20 cellular contexts compared by ENCODE assay signal in the genomic region with DNA sequence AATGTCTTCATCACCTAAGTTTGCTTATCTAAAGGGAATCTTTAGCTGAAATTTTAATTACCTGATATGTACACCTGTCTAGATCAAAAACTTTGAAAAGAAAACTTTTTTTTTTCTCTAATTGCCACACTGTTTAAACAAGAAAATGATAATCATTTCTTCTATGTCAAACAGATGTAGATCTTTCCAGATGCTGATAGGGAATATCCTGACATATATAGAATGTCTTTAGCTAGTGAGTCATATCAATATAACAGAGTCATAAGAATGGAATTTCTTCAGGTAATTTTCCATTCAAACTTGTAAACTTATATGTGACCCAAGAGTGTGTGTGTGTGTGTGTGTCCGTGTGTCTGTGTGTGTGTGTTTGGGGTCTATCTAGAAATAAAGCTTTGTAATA.
"Had no signal": no experiment of that assay in that cellular context is flagged by ENCODE, and none has a peak within 500 bp of the region (broad histone marks: within the 10 kb centered on the region; RNA-seq: fewer than 3 reads in every experiment).

No MANE protein-coding gene starts in this region.

- H3K27ac ChIP-seq: colonic mucosa, heart left ventricle, neutrophil, psoas muscle, sigmoid colon, skin epidermis, thoracic aorta, transverse colon had no signal

- H3K36me3 ChIP-seq: colonic mucosa, heart left ventricle, neutrophil, sigmoid colon, thoracic aorta, transverse colon had no signal

- H3K4me3 ChIP-seq: colonic mucosa, heart left ventricle, mucosa of descending colon, psoas muscle, sigmoid colon, skin epidermis, thoracic aorta, transverse colon had no signal

- FAIRE-seq: endothelial cell of umbilical vein, frontal cortex had no signal

- DNase-seq: colonic mucosa; effector CD4-positive, alpha-beta T cell; endodermal cell; heart left ventricle; hippocampal formation; kidney glomerular epithelial cell; mucosa of descending colon; naive thymus-derived CD8-positive, alpha-beta T cell; psoas muscle; sigmoid colon; stimulated activated CD4-positive, alpha-beta T cell treated with anti-CD3 and anti-CD28 coated beads, Interleukin-2, amount 100 ng/mL, for 24 hours; stimulated activated CD4-positive, alpha-beta T cell treated with anti-CD3 and anti-CD28 coated beads, Interleukin-4, amount 100 ng/mL, for 4 hours; stimulated activated naive B cell treated with anti-CD40 and anti-IgM and Interleukin-4, amounts not matched to agents 10 μg/mL and 1 μg/mL and 100 μg/mL, for 72 hours; stimulated activated naive CD8-positive, alpha-beta T cell treated with anti-CD3 and anti-CD28 coated beads, Interleukin-15, amount 100 ng/mL, for 72 hours; transverse colon had no signal

- H3K9me3 ChIP-seq: colonic mucosa, neutrophil, psoas muscle, thoracic aorta, transverse colon had no signal

- H3K4me3 Mint-ChIP-seq: endodermal cell; naive thymus-derived CD8-positive, alpha-beta T cell; stimulated activated naive B cell treated with anti-CD40 and anti-IgM and Interleukin-4, amounts not matched to agents 10 μg/mL and 1 μg/mL and 100 μg/mL, for 72 hours; stimulated activated naive CD8-positive, alpha-beta T cell treated with anti-CD3 and anti-CD28 coated beads, Interleukin-15, amount 100 ng/mL, for 72 hours had no signal

- H3K4me1 Mint-ChIP-seq: naive thymus-derived CD8-positive, alpha-beta T cell; stimulated activated naive B cell treated with anti-CD40 and anti-IgM and Interleukin-4, amounts not matched to agents 10 μg/mL and 1 μg/mL and 100 μg/mL, for 72 hours; stimulated activated naive CD8-positive, alpha-beta T cell treated with anti-CD3 and anti-CD28 coated beads, Interleukin-15, amount 100 ng/mL, for 72 hours had no signal

- H3K27me3 Mint-ChIP-seq: naive thymus-derived CD8-positive, alpha-beta T cell; stimulated activated naive B cell treated with anti-CD40 and anti-IgM and Interleukin-4, amounts not matched to agents 10 μg/mL and 1 μg/mL and 100 μg/mL, for 72 hours; stimulated activated naive CD8-positive, alpha-beta T cell treated with anti-CD3 and anti-CD28 coated beads, Interleukin-15, amount 100 ng/mL, for 72 hours had no signal

- ATAC-seq: heart left ventricle; mucosa of descending colon; naive thymus-derived CD8-positive, alpha-beta T cell; psoas muscle; stimulated activated naive B cell treated with anti-CD40 and anti-IgM and Interleukin-4, amounts not matched to agents 10 μg/mL and 1 μg/mL and 100 μg/mL, for 72 hours; stimulated activated naive CD8-positive, alpha-beta T cell treated with anti-CD3 and anti-CD28 coated beads, Interleukin-15, amount 100 ng/mL, for 72 hours had no signal

- H3K36me3 Mint-ChIP-seq: naive thymus-derived CD8-positive, alpha-beta T cell; stimulated activated naive B cell treated with anti-CD40 and anti-IgM and Interleukin-4, amounts not matched to agents 10 μg/mL and 1 μg/mL and 100 μg/mL, for 72 hours had no signal

- H3K27ac Mint-ChIP-seq: endodermal cell; naive thymus-derived CD8-positive, alpha-beta T cell; stimulated activated naive B cell treated with anti-CD40 and anti-IgM and Interleukin-4, amounts not matched to agents 10 μg/mL and 1 μg/mL and 100 μg/mL, for 72 hours; stimulated activated naive CD8-positive, alpha-beta T cell treated with anti-CD3 and anti-CD28 coated beads, Interleukin-15, amount 100 ng/mL, for 72 hours had no signal

- H3K27me3 ChIP-seq: colonic mucosa, heart left ventricle, neutrophil, sigmoid colon, transverse colon had no signal

- H3K4me1 ChIP-seq: colonic mucosa, heart left ventricle, psoas muscle had no signal
